ENCODE assay signal across 8 cellular contexts in the genomic region with DNA sequence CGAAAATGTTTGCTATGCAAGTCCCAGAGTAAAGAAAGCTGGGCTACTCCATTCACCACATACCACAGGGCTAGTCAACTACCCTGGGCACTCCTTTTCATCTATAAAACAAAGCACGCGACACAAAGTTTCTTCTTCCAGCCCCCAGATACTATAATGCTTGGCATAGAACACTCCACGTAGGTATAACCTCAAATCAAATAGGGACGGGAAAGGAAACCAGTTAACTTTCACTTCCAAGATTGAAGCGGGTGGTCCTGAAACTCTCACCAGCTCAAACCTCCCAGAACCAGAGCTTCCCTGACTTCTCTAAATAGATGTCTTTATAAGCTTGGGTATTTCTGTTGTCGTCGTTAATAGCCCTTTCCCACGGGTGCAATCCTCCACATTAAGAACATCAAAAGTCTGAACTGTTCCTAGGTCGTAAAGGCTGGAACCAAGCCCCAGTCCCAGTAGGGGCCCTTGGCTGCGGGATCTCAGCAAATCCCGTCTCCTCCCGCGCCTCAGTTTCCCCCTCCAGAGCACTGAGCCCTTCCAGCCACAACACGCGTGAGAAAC.
A peak's percentile ranks its signal among the peaks of the same experiment; 100 is the strongest.
DNase-seq lines count a peak whose midpoint lies in the region; ATAC-seq lines count a peak whose summit lies in the region.

No MANE protein-coding gene starts in this region.

- H3K9me3 ChIP-seq in stomach smooth muscle (ENCODE audit: control insufficient read depth in 2 of 2, low read length in 2 of 2) = no peaks in the 10 kb centered on the region

- peak overlapping the region; percentile 90 to 92 for H3K4me3 ChIP-seq in stomach smooth muscle (ENCODE audit: low read length in 2 of 2)

- peaks cover 11% of the 10 kb centered on the region for H3K4me1 ChIP-seq in stomach smooth muscle (ENCODE audit: control insufficient read depth, insufficient read depth, low read length)

- no peaks in the 10 kb centered on the region for H3K27me3 ChIP-seq in layer of hippocampus (ENCODE audit: control insufficient read depth, insufficient read depth, low read length)
- no peaks in the 10 kb centered on the region for H3K27me3 ChIP-seq in stomach smooth muscle (ENCODE audit: control insufficient read depth in 1 of 2, insufficient read depth in 2 of 2, low read length in 2 of 2)

- peak; percentile 40 for DNase-seq in GM03348 (ENCODE audit: low spot score)
- peak; percentile 26 to 42 for DNase-seq in T47D (ENCODE audit: low read depth in 1 of 2, low spot score in 1 of 2)
- no peak for DNase-seq in NCI-H446 treated with DMSO at 0.1 percent for 48 hours (lab: John Stamatoyannopoulos, UW)

- no peaks in the 10 kb centered on the region for H3K36me3 ChIP-seq in stomach smooth muscle (ENCODE audit: control insufficient read depth in 2 of 2, insufficient read depth in 2 of 2, low read length in 2 of 2)

- in situ Hi-C loops in T47D (cut with HindIII; ENCODE audit: low pct_unique_long_range_greater_than_20kb, low sequenced_read_pairs) = no loop called here

- peak overlapping the region; percentile 65 for H3K27ac ChIP-seq in layer of hippocampus (ENCODE audit: low read depth, low read length)
- H3K27ac ChIP-seq in stomach smooth muscle (ENCODE audit: low read length) = peak overlapping the region; percentile 64

- H3K9ac ChIP-seq in stomach smooth muscle (ENCODE audit: low read length in 2 of 2) = peak overlapping the region; percentile 87 to 88

- ATAC-seq in HG03432 (IDR thresholded peaks at IDR 0.05; ENCODE audit: unreplicated experiment) (peak; percentile 11), GM19395 (IDR thresholded peaks at IDR 0.05; ENCODE audit: unreplicated experiment) (no peak), GM18502 (IDR thresholded peaks at IDR 0.05; ENCODE audit: poor library complexity, unreplicated experiment) (no peak)
